ENCODE assay signal across 17 cellular contexts in the genomic region with DNA sequence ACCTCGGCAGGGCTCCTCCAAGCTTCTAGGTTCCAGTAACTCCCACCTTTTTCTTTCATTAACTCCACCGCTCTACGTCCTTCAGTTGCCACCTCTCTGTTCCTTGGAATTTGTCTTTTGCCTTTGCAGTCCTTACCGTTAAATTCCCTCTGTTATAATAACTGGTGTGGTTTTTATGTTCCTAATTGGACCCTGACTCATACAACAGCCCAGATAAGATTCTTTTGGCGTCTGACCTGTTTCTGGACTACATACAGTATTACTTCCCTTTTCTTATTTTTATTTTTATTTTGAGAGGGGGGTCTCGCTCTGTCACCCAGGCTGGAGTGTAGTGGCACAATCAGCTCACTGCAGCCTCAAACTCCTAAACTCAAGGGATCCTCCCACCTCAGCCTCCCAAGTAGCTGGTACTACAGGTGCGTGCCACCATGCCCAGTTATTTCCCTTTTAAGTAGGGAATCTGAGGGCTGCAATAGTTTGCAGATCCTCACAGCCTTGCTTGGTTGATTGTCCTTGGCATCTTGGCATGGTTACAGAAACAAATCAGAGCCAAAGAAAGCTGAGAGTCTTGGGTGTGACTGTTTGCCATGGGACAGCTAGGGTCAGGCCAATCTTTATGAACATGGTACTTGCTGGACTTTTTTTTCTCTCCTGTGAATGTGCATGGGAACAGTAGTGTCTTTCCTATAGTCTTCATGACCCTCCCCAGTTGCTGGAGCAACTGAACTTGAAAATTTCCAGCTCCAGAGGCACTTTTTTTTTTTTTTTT. TPM values are rescaled to one million over a fixed set of nuclear protein-coding genes. Genes with fewer than 3 reads are reported as not detected.
DNase-seq lines count a peak whose midpoint lies in the region; ATAC-seq and TF ChIP-seq lines count a peak whose summit lies in the region.
"Had no signal": no experiment of that assay in that cellular context is flagged by ENCODE, and none has a peak within 500 bp of the region (broad histone marks: within the 10 kb centered on the region; RNA-seq: fewer than 3 reads in every experiment).

No MANE protein-coding gene starts in this region.

- DNase-seq in Right ventricle myocardium superior (no peak), heart left ventricle (no peak), OCI-M1 (lab: John Stamatoyannopoulos, UW) (peak; percentile 56), mesenchymal stem cell (no peak), Caco-2 (no peak), H7 (no peak), T-helper 9 cell (no peak)

- H3K4me1 ChIP-seq in heart left ventricle (peaks cover 0 to 4% (median 0%) of the 10 kb centered on the region in 12 donors), mesenchymal stem cell (ENCODE audit: control insufficient read depth, insufficient read depth, low read depth, low read length) (peaks cover 3% of the 10 kb centered on the region), Caco-2 (no peaks in the 10 kb centered on the region)

- H3K4ac ChIP-seq in mesenchymal stem cell (ENCODE audit: low read depth in 1 of 2, low read length in 2 of 2), result no peak overlapping the region

- intact Hi-C loops in Right ventricle myocardium superior (cut with DNase I), result no loop called here
- intact Hi-C loops in heart left ventricle (cut with DNase I), result no loop called here
- intact Hi-C loops in Caco-2 (cut with micrococcal nuclease; ENCODE audit: unreplicated experiment), result loop anchor here (1.0 kb wide), 1 partner anchor 21 kb away; no protein-coding TSS in a partner anchor

- H2BK15ac ChIP-seq in mesenchymal stem cell (ENCODE audit: low read depth, poor library complexity, severe bottlenecking), result no peak overlapping the region

- no TSS peak for BruUV-seq in Caco-2 (replicated peaks; lab: Mats Ljungman, UMichigan)

- no peak for TF ChIP-seq POLR2A in heart left ventricle (IDR thresholded peaks at IDR 0.05)

- H3K27ac ChIP-seq in heart left ventricle, result no peak overlapping the region
- H3K27ac ChIP-seq in mesenchymal stem cell (ENCODE audit: low read length, poor library complexity, severe bottlenecking), result no peak overlapping the region

- H3K9me3 ChIP-seq in heart left ventricle (no peaks in the 10 kb centered on the region), mesenchymal stem cell (ENCODE audit: control insufficient read depth, low read length) (no peaks in the 10 kb centered on the region), Caco-2 (no peaks in the 10 kb centered on the region)

- no peaks in the 10 kb centered on the region for H3K4me1 Mint-ChIP-seq in Caco-2 (ENCODE audit: low read depth, unreplicated experiment)
- H3K4me1 Mint-ChIP-seq: brain; stimulated activated naive CD8-positive, alpha-beta T cell treated with anti-CD3 and anti-CD28 coated beads, Interleukin-15, amount 100 ng/mL, for 72 hours had no signal

- H3K4me3 Mint-ChIP-seq in Caco-2 (ENCODE audit: unreplicated experiment), result no peak overlapping the region
- H3K4me3 Mint-ChIP-seq: natural killer cell treated with Interleukin-12 subunit alpha and Interleukin-12 subunit beta and Interleukin-15 and Interleukin-18, amount 100 ng/mL, for 72 hours had no signal

- H4K91ac ChIP-seq in mesenchymal stem cell (ENCODE audit: low read length), result no peak overlapping the region

- peaks cover 0 to 9% (median 0%) of the 10 kb centered on the region in 9 donors for H3K27me3 ChIP-seq in heart left ventricle
- H3K27me3 ChIP-seq in mesenchymal stem cell (ENCODE audit: control insufficient read depth in 1 of 2, insufficient read depth in 1 of 2, low read length in 2 of 2), result peaks cover 0 to 61% of the 10 kb centered on the region in 2 experiments
- H3K27me3 ChIP-seq in Caco-2 (replicated peaks; ENCODE audit: control insufficient read depth, insufficient read depth, low read length), result no peaks in the 10 kb centered on the region
- H3K27me3 ChIP-seq in H7 (ENCODE audit: control insufficient read depth, insufficient read depth, low read length), result no peaks in the 10 kb centered on the region; the same call in 1 of the 2 replicates

- no peak overlapping the region for H2BK5ac ChIP-seq in mesenchymal stem cell (ENCODE audit: low read depth, low read length, poor library complexity, severe bottlenecking)

- H3K27me3 Mint-ChIP-seq in Caco-2 (ENCODE audit: insufficient read depth, unreplicated experiment), result no peaks in the 10 kb centered on the region
- H3K27me3 Mint-ChIP-seq: stimulated activated naive CD8-positive, alpha-beta T cell treated with anti-CD3 and anti-CD28 coated beads, Interleukin-15, amount 100 ng/mL, for 72 hours had no signal

- H4K8ac ChIP-seq in mesenchymal stem cell (ENCODE audit: low read length), result no peak overlapping the region

- no peaks in the 10 kb centered on the region for H3K36me3 Mint-ChIP-seq in Caco-2 (ENCODE audit: insufficient read depth, unreplicated experiment)
- H3K36me3 Mint-ChIP-seq: brain; natural killer cell treated with Interleukin-12 subunit alpha and Interleukin-12 subunit beta and Interleukin-15 and Interleukin-18, amount 100 ng/mL, for 72 hours had no signal

- H3K4me2 ChIP-seq in mesenchymal stem cell (ENCODE audit: low read length, poor library complexity, severe bottlenecking), result no peak overlapping the region

- no peaks in the 10 kb centered on the region for H3K79me1 ChIP-seq in mesenchymal stem cell (replicated peaks; ENCODE audit: low read length, poor library complexity, severe bottlenecking)

- H2AK5ac ChIP-seq in mesenchymal stem cell (ENCODE audit: low read length, severe bottlenecking), result no peak overlapping the region

- no peak overlapping the region for H3K27ac Mint-ChIP-seq in Caco-2 (ENCODE audit: unreplicated experiment)
- H3K27ac Mint-ChIP-seq: brain; dendritic cell treated with granulocyte-macrophage colony-stimulating factor and Interleukin-4, amounts not matched to agents 40 ng/mL and 50 ng/mL, for 4 days; natural killer cell treated with Interleukin-12 subunit alpha and Interleukin-12 subunit beta and Interleukin-15 and Interleukin-18, amount 100 ng/mL, for 72 hours; stimulated activated naive CD8-positive, alpha-beta T cell treated with anti-CD3 and anti-CD28 coated beads, Interleukin-15, amount 100 ng/mL, for 72 hours had no signal

- no peak overlapping the region for H3K18ac ChIP-seq in mesenchymal stem cell (ENCODE audit: low read depth in 1 of 2, low read length in 2 of 2)

- H3K4me3 ChIP-seq in heart left ventricle (no peak overlapping the region), mesenchymal stem cell (ENCODE audit: insufficient read depth in 1 of 2, low read depth in 1 of 2, low read length in 2 of 2) (no peak overlapping the region), Caco-2 (ENCODE audit: low read depth, low read length) (no peak overlapping the region), H7 (ENCODE audit: insufficient read depth, low read depth, low read length) (no peak overlapping the region)
- H3K4me3 ChIP-seq: lung had no signal

- no peak overlapping the region for H3K14ac ChIP-seq in mesenchymal stem cell (ENCODE audit: low read length in 2 of 2)

- H3K36me3 ChIP-seq in heart left ventricle, result no peaks in the 10 kb centered on the region
- H3K36me3 ChIP-seq in mesenchymal stem cell (ENCODE audit: control insufficient read depth in 1 of 2, insufficient read depth in 2 of 2, low read depth in 1 of 2, low read length in 2 of 2), result no peaks in the 10 kb centered on the region
- H3K36me3 ChIP-seq in Caco-2 (ENCODE audit: control insufficient read depth, insufficient read depth, low read length), result no peaks in the 10 kb centered on the region
- H3K36me3 ChIP-seq in H7 (replicated peaks; ENCODE audit: control insufficient read depth, insufficient read depth, low read length), result no peaks in the 10 kb centered on the region

- CTCF ChIA-PET in Caco-2 (lab: Charles Lee), result interaction anchor here (0.7 to 1.8 kb wide), 6 partner anchors 17 to 76 kb away, joined by 3 to 9 read pairs (median 4); no protein-coding TSS in a partner anchor

- ATAC-seq in Right ventricle myocardium superior (ENCODE audit: poor library complexity) (peak; percentile 25), heart left ventricle (no peak), GM19467 (IDR thresholded peaks at IDR 0.05; ENCODE audit: unreplicated experiment) (no peak)

- no peak overlapping the region for H2AFZ ChIP-seq in mesenchymal stem cell (ENCODE audit: low read depth, low read length)

- no peak overlapping the region for H2BK120ac ChIP-seq in mesenchymal stem cell (ENCODE audit: low read depth, low read length)

- peak overlapping the region; percentile 60 for H3K9ac ChIP-seq in mesenchymal stem cell (ENCODE audit: low read length)

- no peak overlapping the region for H2BK12ac ChIP-seq in mesenchymal stem cell (ENCODE audit: low read length in 2 of 2)

- no peak overlapping the region for H3K23ac ChIP-seq in mesenchymal stem cell (ENCODE audit: low read length in 2 of 2)

- no peaks in the 10 kb centered on the region for H3K9me3 Mint-ChIP-seq in Caco-2 (ENCODE audit: unreplicated experiment)
- H3K9me3 Mint-ChIP-seq: brain; dendritic cell treated with granulocyte-macrophage colony-stimulating factor and Interleukin-4, amounts not matched to agents 40 ng/mL and 50 ng/mL, for 4 days; natural killer cell treated with Interleukin-12 subunit alpha and Interleukin-12 subunit beta and Interleukin-15 and Interleukin-18, amount 100 ng/mL, for 72 hours; stimulated activated naive CD8-positive, alpha-beta T cell treated with anti-CD3 and anti-CD28 coated beads, Interleukin-15, amount 100 ng/mL, for 72 hours had no signal

- no peak for TF ChIP-seq CTCF in heart left ventricle (IDR thresholded peaks at IDR 0.05)
- TF ChIP-seq CTCF in Caco-2 (IDR thresholded peaks at IDR 0.05; ENCODE audit: insufficient read depth in 1 of 2, low read depth in 1 of 2, low read length in 1 of 2, severe bottlenecking in 1 of 2, unreplicated experiment in 1 of 2), result no peak

- POLR2A ChIA-PET in Caco-2 (lab: Charles Lee), result no interaction called here

- 75 to 77% (median 76%) methylated on average over 7 of the region's 7 CpGs for WGBS in heart left ventricle, 4 donors
- WGBS in mesenchymal stem cell, result 89% methylated on average over 6 of the region's 7 CpGs

RNA-seq across cellular contexts. Expression of a gene that starts 21.9 kb away (rescaled TPM):
- total RNA-seq in Right ventricle myocardium superior, result not detected
- under 1 TPM in 3 of 9 donors, not detected in 6; 0.07 to 0.85 (median 0.68) TPM for total RNA-seq in heart left ventricle
- polyA plus RNA-seq in heart left ventricle, result under 1 TPM; 0.04 TPM
- polyA plus RNA-seq in mesenchymal stem cell (2013, experiment 1 of 2), result not detected
- not detected for polyA plus RNA-seq in mesenchymal stem cell (2013, experiment 2 of 2)
- not detected in 2 replicates for total RNA-seq in Caco-2 (2022)
- not detected in 2 replicates for total RNA-seq in H7 (2014; rRNA removed; shearing (Covaris generic))
- total RNA-seq: G401; natural killer cell treated with Interleukin-12 subunit alpha and Interleukin-12 subunit beta and Interleukin-15 and Interleukin-18, amount 100 ng/mL, for 72 hours; pulmonary artery endothelial cell had no signal

RNA-seq across cellular contexts. Expression of a gene that starts 31.5 kb away (rescaled TPM):
- not detected for total RNA-seq in Right ventricle myocardium superior
- total RNA-seq in heart left ventricle, result not detected
- not detected for polyA plus RNA-seq in heart left ventricle
- not detected for polyA plus RNA-seq in mesenchymal stem cell (2013, experiment 1 of 2)
- polyA plus RNA-seq in mesenchymal stem cell (2013, experiment 2 of 2), result not detected
- not detected in 2 replicates for total RNA-seq in Caco-2 (2022)
- total RNA-seq in H7 (2014; rRNA removed; shearing (Covaris generic)), result not detected in 2 replicates
- total RNA-seq: G401; lung; natural killer cell treated with Interleukin-12 subunit alpha and Interleukin-12 subunit beta and Interleukin-15 and Interleukin-18, amount 100 ng/mL, for 72 hours; pulmonary artery endothelial cell; urinary bladder had no signal
- polyA plus RNA-seq: esophagus, lung, urinary bladder had no signal

RNA-seq across cellular contexts. Expression of a gene that starts 36.3 kb away (rescaled TPM):
- total RNA-seq in Right ventricle myocardium superior, result 50.6 TPM
- total RNA-seq in heart left ventricle, result 10 to 100 TPM; 41.1 to 74.5 (median 48.7) TPM
- polyA plus RNA-seq in heart left ventricle, result 10 to 100 TPM; 54.3 to 99.4 TPM
- polyA plus RNA-seq in mesenchymal stem cell (2013, experiment 1 of 2), result 38.5 TPM
- 38.0 TPM for polyA plus RNA-seq in mesenchymal stem cell (2013, experiment 2 of 2)
- total RNA-seq in Caco-2 (2022), result 62.5 and 65.3 TPM in 2 replicates
- 84.5 and 87.3 TPM in 2 replicates for total RNA-seq in H7 (2014; rRNA removed; shearing (Covaris generic))

RNA-seq across cellular contexts. Expression of a gene that starts 41.1 kb away (rescaled TPM):
- total RNA-seq in Right ventricle myocardium superior, result 109 TPM
- total RNA-seq in heart left ventricle, result 100 to 1,000 TPM in 8 of 9 donors, 10 to 100 TPM in 1; 96.9 to 210 (median 144) TPM
- 100 to 1,000 TPM; 126 to 195 TPM for polyA plus RNA-seq in heart left ventricle
- polyA plus RNA-seq in mesenchymal stem cell (2013, experiment 1 of 2), result 183 TPM
- 185 TPM for polyA plus RNA-seq in mesenchymal stem cell (2013, experiment 2 of 2)
- 150 and 157 TPM in 2 replicates for total RNA-seq in Caco-2 (2022)
- total RNA-seq in H7 (2014; rRNA removed; shearing (Covaris generic)), result 182 and 203 TPM in 2 replicates

RNA-seq across cellular contexts. Expression of a gene that starts 41.3 kb away (rescaled TPM):
- total RNA-seq in Right ventricle myocardium superior, result 12.3 TPM
- 10 to 100 TPM in 5 of 9 donors, 1 to 10 TPM in 4; 6.3 to 16.7 (median 10.3) TPM for total RNA-seq in heart left ventricle
- polyA plus RNA-seq in heart left ventricle, result 10 to 100 TPM in 1 of 2 donors, 1 to 10 TPM in 1; 6.7 to 37.7 TPM
- 21.3 TPM for polyA plus RNA-seq in mesenchymal stem cell (2013, experiment 1 of 2)
- polyA plus RNA-seq in mesenchymal stem cell (2013, experiment 2 of 2), result 19.6 TPM
- 93.7 and 98.2 TPM in 2 replicates for total RNA-seq in Caco-2 (2022)
- total RNA-seq in H7 (2014; rRNA removed; shearing (Covaris generic)), result 76.2 and 120 TPM in 2 replicates
